Comparison of ENCODE assay signal across 22 cellular contexts in genomic region chr10:14282271-14282670, GRCh38. TPM values are rescaled to one million over a fixed set of nuclear protein-coding genes. Genes with fewer than 3 reads are reported as not detected.
DNase-seq lines count a peak whose midpoint lies in the region; ATAC-seq and TF ChIP-seq lines count a peak whose summit lies in the region.
"Had no signal": no experiment of that assay in that cellular context is flagged by ENCODE, and none has a peak within 500 bp of the region (broad histone marks: within the 10 kb centered on the region; RNA-seq: fewer than 3 reads in every experiment).

No MANE protein-coding gene starts in this region.

- no peak overlapping the region for H3K4me3 Mint-ChIP-seq in glutamatergic neuron (ENCODE audit: unreplicated experiment)
- H3K4me3 Mint-ChIP-seq: activated CD4-positive, alpha-beta T cell treated with anti-CD3 and anti-CD28 coated beads for 36 hours; activated T-cell treated with anti-CD3 and anti-CD28 coated beads, Interleukin-2, amount 50 U/mL, for 24 hours; CD14-positive monocyte; dendritic cell treated with granulocyte-macrophage colony-stimulating factor and Interleukin-4, amounts not matched to agents 40 ng/mL and 50 ng/mL, for 4 days; neural progenitor cell had no signal

- peaks cover 11% of the 10 kb centered on the region for H3K36me3 Mint-ChIP-seq in glutamatergic neuron (ENCODE audit: unreplicated experiment)
- H3K36me3 Mint-ChIP-seq: CD14-positive monocyte, neural progenitor cell had no signal

- DNase-seq in EH (ENCODE audit: low read depth), result peak; percentile 63
- DNase-seq in NCI-H226, result peak; percentile 83
- DNase-seq in cerebellar cortex (ENCODE audit: low spot score), result peak; percentile 43
- DNase-seq in kidney tubule cell (ENCODE audit: low spot score), result peak; percentile 65
- no peak for DNase-seq in glutamatergic neuron
- DNase-seq in HK-2 (ENCODE audit: unreplicated experiment), result no peak
- DNase-seq: activated CD4-positive, alpha-beta T cell treated with anti-CD3 and anti-CD28 coated beads for 36 hours; activated T-cell treated with anti-CD3 and anti-CD28 coated beads, Interleukin-2, amount 50 U/mL, for 24 hours; left ventricle myocardium superior; NCI-H1436 treated with DMSO at 0.1 percent for 48 hours; NCI-H2107; posterior cingulate gyrus; SJCRH30; stomach; tibial artery had no signal

- no peak for TF ChIP-seq CTCF in glutamatergic neuron (IDR thresholded peaks at IDR 0.05; ENCODE audit: partially characterized antibody, unreplicated experiment)

- ATAC-seq in GM19395 (IDR thresholded peaks at IDR 0.05; ENCODE audit: unreplicated experiment), result no peak
- no peak for ATAC-seq in HG03108 (IDR thresholded peaks at IDR 0.05; ENCODE audit: unreplicated experiment)
- ATAC-seq: activated CD4-positive, alpha-beta T cell treated with anti-CD3 and anti-CD28 coated beads for 36 hours; K562; left ventricle myocardium superior; sciatic nerve had no signal

- H3K4me1 Mint-ChIP-seq in glutamatergic neuron (ENCODE audit: low read depth, unreplicated experiment), result no peaks in the 10 kb centered on the region
- H3K4me1 Mint-ChIP-seq: activated CD4-positive, alpha-beta T cell treated with anti-CD3 and anti-CD28 coated beads for 36 hours; CD14-positive monocyte had no signal

- no peaks in the 10 kb centered on the region for H3K9me3 Mint-ChIP-seq in glutamatergic neuron (ENCODE audit: unreplicated experiment)
- H3K9me3 Mint-ChIP-seq: dendritic cell treated with granulocyte-macrophage colony-stimulating factor and Interleukin-4, amounts not matched to agents 40 ng/mL and 50 ng/mL, for 4 days had no signal

- no peak overlapping the region for H3K27ac Mint-ChIP-seq in glutamatergic neuron (ENCODE audit: unreplicated experiment)
- H3K27ac Mint-ChIP-seq: activated CD4-positive, alpha-beta T cell treated with anti-CD3 and anti-CD28 coated beads for 36 hours; activated T-cell treated with anti-CD3 and anti-CD28 coated beads, Interleukin-2, amount 50 U/mL, for 24 hours; CD14-positive monocyte; dendritic cell treated with granulocyte-macrophage colony-stimulating factor and Interleukin-4, amounts not matched to agents 40 ng/mL and 50 ng/mL, for 4 days; neural progenitor cell had no signal

- no peaks in the 10 kb centered on the region for H3K27me3 Mint-ChIP-seq in glutamatergic neuron (ENCODE audit: unreplicated experiment)

RNA-seq across cellular contexts. Expression of gene FRMD4A, which starts 48.5 kb away (rescaled TPM):
- total RNA-seq in glutamatergic neuron (ENCODE audit: unreplicated experiment), result 70.6 TPM

Comparison
In these comparisons a context has a peak if more than half of its experiments do, and no peak if none do; other contexts are left out.
1. DNase-seq: peak in EH (single experiment), NCI-H226 (single experiment), cerebellar cortex (single experiment) and kidney tubule cell (single experiment); none in glutamatergic neuron (single experiment) and HK-2 (single experiment).